Comparison of ENCODE assay signal across 1 cellular context in the genomic region with DNA sequence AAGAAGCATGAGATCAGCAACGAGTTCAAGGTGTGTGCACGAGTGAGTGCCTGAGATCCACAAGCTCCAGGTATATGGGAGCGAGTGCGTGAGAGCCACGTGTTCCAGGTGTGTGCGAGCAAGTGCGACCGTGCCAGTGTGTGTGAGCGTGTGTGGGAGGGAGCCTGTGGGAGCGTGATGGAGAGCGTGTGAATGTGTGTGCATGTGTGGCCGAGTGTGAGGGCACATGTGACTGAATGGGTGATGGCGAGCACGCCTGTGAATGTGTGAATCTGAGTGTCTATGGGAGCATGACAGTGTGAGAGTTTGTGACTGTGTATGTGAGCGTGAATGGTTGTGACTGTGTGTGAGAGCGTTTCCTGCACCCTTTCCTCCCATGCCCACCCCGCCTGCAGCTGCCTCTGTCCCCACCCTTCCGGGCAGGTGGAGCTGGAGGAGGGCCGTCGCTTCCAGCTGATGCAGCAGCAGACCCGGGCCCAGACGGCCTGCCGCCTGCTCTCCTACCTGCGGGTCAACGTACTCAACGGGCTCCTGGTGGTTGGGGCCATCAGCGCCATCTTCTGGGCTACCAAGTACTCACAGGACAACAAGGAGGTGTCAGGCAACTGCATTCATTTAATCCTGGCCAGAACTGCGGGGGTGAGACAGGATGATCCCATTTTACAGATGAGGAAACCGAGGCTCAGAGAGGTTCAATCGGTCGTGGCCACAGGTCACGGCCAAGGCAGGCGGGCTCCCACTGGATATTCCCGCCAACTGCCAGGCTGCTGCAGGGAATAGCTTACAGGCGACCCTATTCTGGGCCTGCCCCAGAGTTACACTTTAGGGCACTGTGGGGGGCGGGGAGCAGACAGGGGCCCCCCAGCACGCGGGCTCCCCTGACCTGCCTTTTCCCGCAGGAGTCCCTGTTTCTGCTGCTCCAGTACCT.
TF ChIP-seq lines count a peak whose summit lies in the region.

No MANE protein-coding gene starts in this region.

TF ChIP-seq in HepG2, 621 proteins besides CTCF, POLR2A, EP300 and RAD21 (continued from another document and continues in another):
- TF ChIP-seq ZKSCAN8 (CRISPR knock-in tag; IDR thresholded peaks at IDR 0.05; ENCODE audit: borderline replicate concordance) (no peak), ZNF333 (CRISPR knock-in tag; IDR thresholded peaks at IDR 0.05; ENCODE audit: borderline replicate concordance) (no peak), ZFP62 (CRISPR knock-in tag; IDR thresholded peaks at IDR 0.05) (no peak), HOXD1 (CRISPR knock-in tag; IDR thresholded peaks at IDR 0.05) (no peak), AHDC1 (CRISPR knock-in tag; IDR thresholded peaks at IDR 0.05; ENCODE audit: borderline replicate concordance) (no peak), JUN (CRISPR knock-in tag; IDR thresholded peaks at IDR 0.05) (no peak), ZNF577 (CRISPR knock-in tag; IDR thresholded peaks at IDR 0.05; ENCODE audit: borderline replicate concordance, low read depth) (no peak), POGK (CRISPR knock-in tag; conservative IDR thresholded peaks at IDR 0.05) (peak; percentile 72), ZNF44 (CRISPR knock-in tag; IDR thresholded peaks at IDR 0.05) (no peak), ZNF256 (CRISPR knock-in tag; conservative IDR thresholded peaks at IDR 0.05) (no peak), ZNF782 (CRISPR knock-in tag; IDR thresholded peaks at IDR 0.05; ENCODE audit: borderline replicate concordance) (no peak), ZBTB43 (CRISPR knock-in tag; conservative IDR thresholded peaks at IDR 0.05) (no peak; the same call in 1 of the 2 replicates), CC2D1A (CRISPR knock-in tag; IDR thresholded peaks at IDR 0.05) (no peak), ZNF879 (CRISPR knock-in tag; IDR thresholded peaks at IDR 0.05) (no peak), RCOR2 (CRISPR knock-in tag; IDR thresholded peaks at IDR 0.05) (peak; percentile 83), ZNF672 (CRISPR knock-in tag; IDR thresholded peaks at IDR 0.05) (no peak), CENPBD1 (CRISPR knock-in tag; IDR thresholded peaks at IDR 0.05; ENCODE audit: borderline replicate concordance, low read depth) (no peak), ETS1 (CRISPR knock-in tag; IDR thresholded peaks at IDR 0.05) (no peak), ZNF644 (CRISPR knock-in tag; IDR thresholded peaks at IDR 0.05; ENCODE audit: low read depth) (no peak), CHCHD3 (CRISPR knock-in tag; IDR thresholded peaks at IDR 0.05) (0 out of 2 replicates have a peak, but pooled peaks have one; percentile 5), RFXAP (CRISPR knock-in tag; IDR thresholded peaks at IDR 0.05; ENCODE audit: borderline replicate concordance) (no peak), MTA1 (CRISPR knock-in tag; IDR thresholded peaks at IDR 0.05; ENCODE audit: borderline replicate concordance) (peak; percentile 34; the same call in 1 of the 2 replicates), HNF4A (CRISPR knock-in tag; IDR thresholded peaks at IDR 0.05) (peak; percentile 20; the same call in 1 of the 2 replicates), HDAC6 (IDR thresholded peaks at IDR 0.05; ENCODE audit: low read depth, low read length) (no peak), ZNF335 (CRISPR knock-in tag; IDR thresholded peaks at IDR 0.05) (no peak), ZNF513 (CRISPR knock-in tag; conservative IDR thresholded peaks at IDR 0.05) (no peak), STAT5B (CRISPR knock-in tag; IDR thresholded peaks at IDR 0.05) (no peak), ZNF232 (CRISPR knock-in tag; IDR thresholded peaks at IDR 0.05; ENCODE audit: borderline replicate concordance) (no peak), ZNF496 (CRISPR knock-in tag; IDR thresholded peaks at IDR 0.05; ENCODE audit: insufficient replicate concordance) (no peak), ZMYM2 (CRISPR knock-in tag; IDR thresholded peaks at IDR 0.05) (no peak; the same call in 1 of the 2 replicates)
- TF ChIP-seq, protein P1, sequence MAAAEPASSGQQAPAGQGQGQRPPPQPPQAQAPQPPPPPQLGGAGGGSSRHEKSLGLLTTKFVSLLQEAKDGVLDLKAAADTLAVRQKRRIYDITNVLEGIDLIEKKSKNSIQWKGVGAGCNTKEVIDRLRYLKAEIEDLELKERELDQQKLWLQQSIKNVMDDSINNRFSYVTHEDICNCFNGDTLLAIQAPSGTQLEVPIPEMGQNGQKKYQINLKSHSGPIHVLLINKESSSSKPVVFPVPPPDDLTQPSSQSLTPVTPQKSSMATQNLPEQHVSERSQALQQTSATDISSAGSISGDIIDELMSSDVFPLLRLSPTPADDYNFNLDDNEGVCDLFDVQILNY (CRISPR knock-in tag; conservative IDR thresholded peaks at IDR 0.05) = no peak
- TF ChIP-seq, protein P2, sequence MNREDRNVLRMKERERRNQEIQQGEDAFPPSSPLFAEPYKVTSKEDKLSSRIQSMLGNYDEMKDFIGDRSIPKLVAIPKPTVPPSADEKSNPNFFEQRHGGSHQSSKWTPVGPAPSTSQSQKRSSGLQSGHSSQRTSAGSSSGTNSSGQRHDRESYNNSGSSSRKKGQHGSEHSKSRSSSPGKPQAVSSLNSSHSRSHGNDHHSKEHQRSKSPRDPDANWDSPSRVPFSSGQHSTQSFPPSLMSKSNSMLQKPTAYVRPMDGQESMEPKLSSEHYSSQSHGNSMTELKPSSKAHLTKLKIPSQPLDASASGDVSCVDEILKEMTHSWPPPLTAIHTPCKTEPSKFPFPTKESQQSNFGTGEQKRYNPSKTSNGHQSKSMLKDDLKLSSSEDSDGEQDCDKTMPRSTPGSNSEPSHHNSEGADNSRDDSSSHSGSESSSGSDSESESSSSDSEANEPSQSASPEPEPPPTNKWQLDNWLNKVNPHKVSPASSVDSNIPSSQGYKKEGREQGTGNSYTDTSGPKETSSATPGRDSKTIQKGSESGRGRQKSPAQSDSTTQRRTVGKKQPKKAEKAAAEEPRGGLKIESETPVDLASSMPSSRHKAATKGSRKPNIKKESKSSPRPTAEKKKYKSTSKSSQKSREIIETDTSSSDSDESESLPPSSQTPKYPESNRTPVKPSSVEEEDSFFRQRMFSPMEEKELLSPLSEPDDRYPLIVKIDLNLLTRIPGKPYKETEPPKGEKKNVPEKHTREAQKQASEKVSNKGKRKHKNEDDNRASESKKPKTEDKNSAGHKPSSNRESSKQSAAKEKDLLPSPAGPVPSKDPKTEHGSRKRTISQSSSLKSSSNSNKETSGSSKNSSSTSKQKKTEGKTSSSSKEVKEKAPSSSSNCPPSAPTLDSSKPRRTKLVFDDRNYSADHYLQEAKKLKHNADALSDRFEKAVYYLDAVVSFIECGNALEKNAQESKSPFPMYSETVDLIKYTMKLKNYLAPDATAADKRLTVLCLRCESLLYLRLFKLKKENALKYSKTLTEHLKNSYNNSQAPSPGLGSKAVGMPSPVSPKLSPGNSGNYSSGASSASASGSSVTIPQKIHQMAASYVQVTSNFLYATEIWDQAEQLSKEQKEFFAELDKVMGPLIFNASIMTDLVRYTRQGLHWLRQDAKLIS (CRISPR knock-in tag; IDR thresholded peaks at IDR 0.05) = no peak
- TF ChIP-seq, protein P3, sequence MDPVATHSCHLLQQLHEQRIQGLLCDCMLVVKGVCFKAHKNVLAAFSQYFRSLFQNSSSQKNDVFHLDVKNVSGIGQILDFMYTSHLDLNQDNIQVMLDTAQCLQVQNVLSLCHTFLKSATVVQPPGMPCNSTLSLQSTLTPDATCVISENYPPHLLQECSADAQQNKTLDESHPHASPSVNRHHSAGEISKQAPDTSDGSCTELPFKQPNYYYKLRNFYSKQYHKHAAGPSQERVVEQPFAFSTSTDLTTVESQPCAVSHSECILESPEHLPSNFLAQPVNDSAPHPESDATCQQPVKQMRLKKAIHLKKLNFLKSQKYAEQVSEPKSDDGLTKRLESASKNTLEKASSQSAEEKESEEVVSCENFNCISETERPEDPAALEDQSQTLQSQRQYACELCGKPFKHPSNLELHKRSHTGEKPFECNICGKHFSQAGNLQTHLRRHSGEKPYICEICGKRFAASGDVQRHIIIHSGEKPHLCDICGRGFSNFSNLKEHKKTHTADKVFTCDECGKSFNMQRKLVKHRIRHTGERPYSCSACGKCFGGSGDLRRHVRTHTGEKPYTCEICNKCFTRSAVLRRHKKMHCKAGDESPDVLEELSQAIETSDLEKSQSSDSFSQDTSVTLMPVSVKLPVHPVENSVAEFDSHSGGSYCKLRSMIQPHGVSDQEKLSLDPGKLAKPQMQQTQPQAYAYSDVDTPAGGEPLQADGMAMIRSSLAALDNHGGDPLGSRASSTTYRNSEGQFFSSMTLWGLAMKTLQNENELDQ (CRISPR knock-in tag; IDR thresholded peaks at IDR 0.05; ENCODE audit: borderline replicate concordance) = no peak
